ENCODE assay signal across 8 cellular contexts in the genomic region with DNA sequence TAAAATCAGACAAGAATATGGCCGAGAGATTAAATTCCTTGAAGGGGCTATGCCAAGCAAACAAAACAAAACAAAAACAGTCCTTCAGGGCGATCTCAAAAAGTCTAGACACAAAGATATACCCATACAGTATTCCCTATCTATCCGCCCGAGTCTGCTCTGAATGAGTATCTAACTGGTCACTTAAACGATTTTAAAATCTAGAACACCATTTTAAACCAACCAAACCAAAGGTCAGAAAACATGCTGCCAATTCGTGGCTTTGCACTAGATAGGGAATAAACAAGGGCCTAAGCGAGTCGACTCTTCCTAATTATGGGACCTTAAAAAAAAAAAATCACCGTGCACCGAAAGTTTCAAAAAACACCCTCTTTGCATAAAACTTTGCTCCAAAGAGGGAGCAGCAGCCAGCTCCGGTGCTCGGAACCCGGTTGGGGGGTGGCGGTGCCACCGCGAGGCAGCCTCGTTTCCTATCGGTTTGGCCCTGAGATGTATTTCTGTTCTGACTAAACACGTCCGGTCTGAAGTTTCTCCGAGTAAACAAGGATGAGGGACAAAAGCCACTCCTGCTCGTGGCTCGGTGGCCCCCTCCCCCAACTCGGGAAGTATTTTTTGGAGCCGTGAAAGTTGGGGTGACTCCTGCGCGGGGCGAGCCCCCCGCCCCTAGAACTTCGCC. TPM values are rescaled to one million over a fixed set of nuclear protein-coding genes. Genes with fewer than 3 reads are reported as not detected.
A peak's percentile ranks its signal among the peaks of the same experiment; 100 is the strongest.
DNase-seq lines count a peak whose midpoint lies in the region; ATAC-seq and TF ChIP-seq lines count a peak whose summit lies in the region.

No MANE protein-coding gene starts in this region.

- H3F3A ChIP-seq in GM23338 (replicated peaks; ENCODE audit: low read depth) = peaks cover 19% of the 10 kb centered on the region; the same call in 1 of the 2 replicates

- H3K27me3 ChIP-seq in GM23338 (ENCODE audit: insufficient read depth) = no peaks in the 10 kb centered on the region

- H3K4me1 Mint-ChIP-seq in GM23338 (peaks cover 15% of the 10 kb centered on the region; the same call in 2 of the 3 replicates), mesothelial cell of epicardium (peaks cover 34% of the 10 kb centered on the region)
- H3K4me1 Mint-ChIP-seq in activated CD8-positive, alpha-beta T cell treated with anti-CD3 and anti-CD28 coated beads, Interleukin-2, amount 10 ng/mL, durations not matched to agents 7 days and 5 days (ENCODE audit: low read depth) = peaks cover 33% of the 10 kb centered on the region

- H3K27ac Mint-ChIP-seq in GM23338 (peak overlapping the region; percentile 96), mesothelial cell of epicardium (peak overlapping the region; percentile 98)
- peak overlapping the region; percentile 93 for H3K27ac Mint-ChIP-seq in activated CD8-positive, alpha-beta T cell treated with anti-CD3 and anti-CD28 coated beads, Interleukin-2, amount 10 ng/mL, durations not matched to agents 7 days and 5 days

- DNase-seq in GM03348 (ENCODE audit: low spot score) (peak; percentile 59), GM23338 (ENCODE audit: low spot score) (no peak), NAMALWA (ENCODE audit: low spot score) (peak; percentile 72), mesothelial cell of epicardium (ENCODE audit: low spot score in 2 of 2, unreplicated experiment in 2 of 2) (no peak), NCI-H1436 (lab: John Stamatoyannopoulos, UW) (no peak)
- DNase-seq in activated CD8-positive, alpha-beta T cell treated with anti-CD3 and anti-CD28 coated beads, Interleukin-2, amount 10 ng/mL, durations not matched to agents 7 days and 5 days = peak; percentile 83
- peak; percentile 42 for DNase-seq in effector CD8-positive, alpha-beta T cell (lab: John Stamatoyannopoulos, UW)
- DNase-seq in stimulated activated CD8-positive, alpha-beta memory T cell treated with anti-CD3 and anti-CD28 coated beads, Interleukin-15, amount 100 ng/mL, for 1 hour (ENCODE audit: low read depth) = peak; percentile 33

- H3K36me3 ChIP-seq in GM23338 (ENCODE audit: insufficient read depth) = peaks cover 23% of the 10 kb centered on the region

- H3K9me2 ChIP-seq in GM23338 (ENCODE audit: insufficient read depth) = no peaks in the 10 kb centered on the region

- peaks cover 13% of the 10 kb centered on the region for H3K9me3 Mint-ChIP-seq in GM23338
- no peaks in the 10 kb centered on the region for H3K9me3 Mint-ChIP-seq in activated CD8-positive, alpha-beta T cell treated with anti-CD3 and anti-CD28 coated beads, Interleukin-2, amount 10 ng/mL, durations not matched to agents 7 days and 5 days (ENCODE audit: insufficient read depth)
- no peaks in the 10 kb centered on the region for H3K9me3 Mint-ChIP-seq in mesothelial cell of epicardium

- no peak for TF ChIP-seq CTCF in GM23338 (conservative IDR thresholded peaks at IDR 0.05; ENCODE audit: low read depth in 2 of 2)
- no peak for TF ChIP-seq CTCF in mesothelial cell of epicardium (IDR thresholded peaks at IDR 0.05; ENCODE audit: unreplicated experiment)

- peaks cover 54% of the 10 kb centered on the region for H3K36me3 Mint-ChIP-seq in GM23338 (ENCODE audit: low read depth)
- H3K36me3 Mint-ChIP-seq in activated CD8-positive, alpha-beta T cell treated with anti-CD3 and anti-CD28 coated beads, Interleukin-2, amount 10 ng/mL, durations not matched to agents 7 days and 5 days (ENCODE audit: low read depth) = peaks cover 38% of the 10 kb centered on the region
- peaks cover 14% of the 10 kb centered on the region for H3K36me3 Mint-ChIP-seq in mesothelial cell of epicardium

- H4K20me1 ChIP-seq in GM23338 (replicated peaks; ENCODE audit: insufficient read depth) = peaks cover 17% of the 10 kb centered on the region; the same call in 1 of the 2 replicates

- no peak for ATAC-seq in GM23338
- ATAC-seq in activated CD8-positive, alpha-beta T cell treated with anti-CD3 and anti-CD28 coated beads, Interleukin-2, amount 10 ng/mL, durations not matched to agents 7 days and 5 days = peak; percentile 21

- peaks cover 32% of the 10 kb centered on the region for H3K79me2 ChIP-seq in GM23338 (replicated peaks; ENCODE audit: insufficient read depth)

- CTCF ChIA-PET in activated CD8-positive, alpha-beta T cell treated with anti-CD3 and anti-CD28 coated beads, Interleukin-2, amount 10 ng/mL, durations not matched to agents 7 days and 5 days (lab: Charles Lee) = no interaction called here

- H3K27me3 Mint-ChIP-seq in GM23338 (ENCODE audit: insufficient read depth, low read depth, poor library complexity) (peaks cover 16% of the 10 kb centered on the region), mesothelial cell of epicardium (ENCODE audit: low read depth) (peaks cover 3% of the 10 kb centered on the region)
- H3K27me3 Mint-ChIP-seq in activated CD8-positive, alpha-beta T cell treated with anti-CD3 and anti-CD28 coated beads, Interleukin-2, amount 10 ng/mL, durations not matched to agents 7 days and 5 days (ENCODE audit: low read depth) = no peaks in the 10 kb centered on the region

- peak overlapping the region; percentile 76 for H3K4me2 ChIP-seq in GM23338

- H3K27ac ChIP-seq in GM23338 (ENCODE audit: low read depth) = peak overlapping the region; percentile 61

- peak overlapping the region; percentile 68 for H3K4me3 ChIP-seq in GM23338

- H3K4me3 Mint-ChIP-seq in GM23338 = peak overlapping the region; percentile 96
- H3K4me3 Mint-ChIP-seq in activated CD8-positive, alpha-beta T cell treated with anti-CD3 and anti-CD28 coated beads, Interleukin-2, amount 10 ng/mL, durations not matched to agents 7 days and 5 days = peak overlapping the region; percentile 87
- H3K4me3 Mint-ChIP-seq in mesothelial cell of epicardium = peak overlapping the region; percentile 74

- H3K4me1 ChIP-seq in GM23338 (ENCODE audit: insufficient read depth) = peaks cover 10% of the 10 kb centered on the region; the same call in 1 of the 2 replicates

- POLR2A ChIA-PET in activated CD8-positive, alpha-beta T cell treated with anti-CD3 and anti-CD28 coated beads, Interleukin-2, amount 10 ng/mL, durations not matched to agents 7 days and 5 days (lab: Charles Lee) = interaction anchor here (0.6 to 2.9 kb wide), 7 partner anchors 34 to 153 kb away, joined by 3 to 20 read pairs (median 4); partner anchors contain the start of gene USPL1

- no peak overlapping the region for H2AFZ ChIP-seq in GM23338

TF ChIP-seq in GM23338, 12 proteins besides CTCF, POLR2A, EP300 and RAD21 (continues in another document):
- TF ChIP-seq, protein P1, sequence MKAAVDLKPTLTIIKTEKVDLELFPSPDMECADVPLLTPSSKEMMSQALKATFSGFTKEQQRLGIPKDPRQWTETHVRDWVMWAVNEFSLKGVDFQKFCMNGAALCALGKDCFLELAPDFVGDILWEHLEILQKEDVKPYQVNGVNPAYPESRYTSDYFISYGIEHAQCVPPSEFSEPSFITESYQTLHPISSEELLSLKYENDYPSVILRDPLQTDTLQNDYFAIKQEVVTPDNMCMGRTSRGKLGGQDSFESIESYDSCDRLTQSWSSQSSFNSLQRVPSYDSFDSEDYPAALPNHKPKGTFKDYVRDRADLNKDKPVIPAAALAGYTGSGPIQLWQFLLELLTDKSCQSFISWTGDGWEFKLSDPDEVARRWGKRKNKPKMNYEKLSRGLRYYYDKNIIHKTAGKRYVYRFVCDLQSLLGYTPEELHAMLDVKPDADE (IDR thresholded peaks at IDR 0.05) = no peak
- TF ChIP-seq ZNF114 (CRISPR knock-in tag; IDR thresholded peaks at IDR 0.05) (no peak), EZH2phosphoT487 (IDR thresholded peaks at IDR 0.05; ENCODE audit: unreplicated experiment) (no peak), EZH2 (IDR thresholded peaks at IDR 0.05; ENCODE audit: low read depth, unreplicated experiment) (no peak), STAT1 (IDR thresholded peaks at IDR 0.05; ENCODE audit: unreplicated experiment) (no peak), NANOG (IDR thresholded peaks at IDR 0.05; ENCODE audit: borderline replicate concordance) (no peak), JUNB (IDR thresholded peaks at IDR 0.05; ENCODE audit: unreplicated experiment) (no peak), CREB1 (CRISPR knock-in tag; IDR thresholded peaks at IDR 0.05; ENCODE audit: low read depth) (no peak)
- TF ChIP-seq, protein P2, sequence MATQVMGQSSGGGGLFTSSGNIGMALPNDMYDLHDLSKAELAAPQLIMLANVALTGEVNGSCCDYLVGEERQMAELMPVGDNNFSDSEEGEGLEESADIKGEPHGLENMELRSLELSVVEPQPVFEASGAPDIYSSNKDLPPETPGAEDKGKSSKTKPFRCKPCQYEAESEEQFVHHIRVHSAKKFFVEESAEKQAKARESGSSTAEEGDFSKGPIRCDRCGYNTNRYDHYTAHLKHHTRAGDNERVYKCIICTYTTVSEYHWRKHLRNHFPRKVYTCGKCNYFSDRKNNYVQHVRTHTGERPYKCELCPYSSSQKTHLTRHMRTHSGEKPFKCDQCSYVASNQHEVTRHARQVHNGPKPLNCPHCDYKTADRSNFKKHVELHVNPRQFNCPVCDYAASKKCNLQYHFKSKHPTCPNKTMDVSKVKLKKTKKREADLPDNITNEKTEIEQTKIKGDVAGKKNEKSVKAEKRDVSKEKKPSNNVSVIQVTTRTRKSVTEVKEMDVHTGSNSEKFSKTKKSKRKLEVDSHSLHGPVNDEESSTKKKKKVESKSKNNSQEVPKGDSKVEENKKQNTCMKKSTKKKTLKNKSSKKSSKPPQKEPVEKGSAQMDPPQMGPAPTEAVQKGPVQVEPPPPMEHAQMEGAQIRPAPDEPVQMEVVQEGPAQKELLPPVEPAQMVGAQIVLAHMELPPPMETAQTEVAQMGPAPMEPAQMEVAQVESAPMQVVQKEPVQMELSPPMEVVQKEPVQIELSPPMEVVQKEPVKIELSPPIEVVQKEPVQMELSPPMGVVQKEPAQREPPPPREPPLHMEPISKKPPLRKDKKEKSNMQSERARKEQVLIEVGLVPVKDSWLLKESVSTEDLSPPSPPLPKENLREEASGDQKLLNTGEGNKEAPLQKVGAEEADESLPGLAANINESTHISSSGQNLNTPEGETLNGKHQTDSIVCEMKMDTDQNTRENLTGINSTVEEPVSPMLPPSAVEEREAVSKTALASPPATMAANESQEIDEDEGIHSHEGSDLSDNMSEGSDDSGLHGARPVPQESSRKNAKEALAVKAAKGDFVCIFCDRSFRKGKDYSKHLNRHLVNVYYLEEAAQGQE (IDR thresholded peaks at IDR 0.05; ENCODE audit: unreplicated experiment) = no peak

RNA-seq across cellular contexts. Expression of gene HMGB1, which starts 1.8 kb away (rescaled TPM):
- total RNA-seq in GM23338 (2014; rRNA removed; shearing (Covaris generic)) = 712 and 727 TPM in 2 replicates
- 2,890 and 2,970 TPM in 2 replicates for polyA plus RNA-seq in GM23338 (2016; fragmentation: Nextera tagmentation; extraction: Ambion mirVana)
- total RNA-seq in activated CD8-positive, alpha-beta T cell treated with anti-CD3 and anti-CD28 coated beads, Interleukin-2, amount 10 ng/mL, durations not matched to agents 7 days and 5 days = 100 to 1,000 TPM; 650 to 662 TPM
- total RNA-seq in mesothelial cell of epicardium = 465 to 476 TPM (median 465 TPM) in 3 replicates

RNA-seq across cellular contexts. Expression of gene UBE2L5, which starts 41.7 kb away (rescaled TPM):
- not detected in 2 replicates for total RNA-seq in GM23338 (2014; rRNA removed; shearing (Covaris generic))
- 0.21 TPM in 1 of 2 replicates, not detected in the other for polyA plus RNA-seq in GM23338 (2016; fragmentation: Nextera tagmentation; extraction: Ambion mirVana)
- total RNA-seq in activated CD8-positive, alpha-beta T cell treated with anti-CD3 and anti-CD28 coated beads, Interleukin-2, amount 10 ng/mL, durations not matched to agents 7 days and 5 days = not detected
- total RNA-seq in mesothelial cell of epicardium = 0.20 TPM in 1 of 3 replicates, not detected in the others

Comparison
In these comparisons a context has a peak if more than half of its experiments do, and no peak if none do; other contexts are left out.
1. DNase-seq: peak in GM03348 (single experiment), NAMALWA (single experiment), activated CD8-positive, alpha-beta T cell treated with anti-CD3 and anti-CD28 coated beads, Interleukin-2, amount 10 ng/mL, durations not matched to agents 7 days and 5 days (single experiment), effector CD8-positive, alpha-beta T cell (single experiment) and stimulated activated CD8-positive, alpha-beta memory T cell treated with anti-CD3 and anti-CD28 coated beads, Interleukin-15, amount 100 ng/mL, for 1 hour (single experiment); none in GM23338 (single experiment), mesothelial cell of epicardium (0 of 2) and NCI-H1436 (single experiment).
2. Peak in every context shown above with its lines, with median percentiles within 50 percentile points of each other: H3K27ac Mint-ChIP-seq and H3K4me3 Mint-ChIP-seq.